ENCODE assay signal across 16 cellular contexts in the genomic region with DNA sequence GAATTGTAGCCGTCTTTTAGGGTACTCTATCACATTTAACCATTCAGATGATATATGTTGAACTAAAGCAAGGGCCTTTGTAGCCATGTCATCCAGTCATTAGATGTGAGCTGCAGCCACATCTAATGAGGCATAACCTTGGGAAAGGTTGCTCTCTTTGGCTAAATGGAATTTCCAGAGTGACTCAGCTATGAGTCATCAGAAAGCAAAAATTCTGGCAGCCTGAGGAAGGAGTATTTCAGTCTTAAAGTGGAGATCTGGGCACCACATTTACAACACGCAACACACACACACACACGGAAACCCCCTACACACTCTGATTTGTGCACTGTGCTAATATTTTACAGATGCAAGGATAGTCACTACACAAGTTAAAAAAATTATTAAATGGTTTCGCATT.
DNase-seq lines count a peak whose midpoint lies in the region; ATAC-seq, FAIRE-seq and TF ChIP-seq lines count a peak whose summit lies in the region.
"Had no signal": no experiment of that assay in that cellular context is flagged by ENCODE, and none has a peak within 500 bp of the region (broad histone marks: within the 10 kb centered on the region; RNA-seq: fewer than 3 reads in every experiment).

No MANE protein-coding gene starts in this region.

- H3K27me3 ChIP-seq in MG63 (no peaks in the 10 kb centered on the region), bronchial epithelial cell (ENCODE audit: control insufficient read depth, insufficient read depth, low read length) (no peaks in the 10 kb centered on the region), upper lobe of right lung (no peaks in the 10 kb centered on the region)
- H3K27me3 ChIP-seq: cardiac muscle cell, right atrium auricular region, transverse colon had no signal

- no TSS peak for BruUV-seq in Calu3 (replicated peaks; lab: Mats Ljungman, UMichigan)

- H3K9me3 ChIP-seq in MG63 (no peaks in the 10 kb centered on the region), upper lobe of right lung (no peaks in the 10 kb centered on the region)
- H3K9me3 ChIP-seq: right atrium auricular region, transverse colon had no signal

- no peaks in the 10 kb centered on the region for H3K27me3 Mint-ChIP-seq in Calu3 (ENCODE audit: unreplicated experiment)

- H3K36me3 ChIP-seq in MG63 (no peaks in the 10 kb centered on the region), bronchial epithelial cell (ENCODE audit: control insufficient read depth, insufficient read depth, low read length) (no peaks in the 10 kb centered on the region), upper lobe of right lung (no peaks in the 10 kb centered on the region)
- H3K36me3 ChIP-seq: cardiac muscle cell, right atrium auricular region, transverse colon had no signal

- ATAC-seq in GM18867 (IDR thresholded peaks at IDR 0.05; ENCODE audit: unreplicated experiment) (no peak), upper lobe of right lung (no peak), GM21717 (IDR thresholded peaks at IDR 0.05; ENCODE audit: unreplicated experiment) (no peak)

- H3K9me3 Mint-ChIP-seq in Calu3 (ENCODE audit: low read depth, unreplicated experiment) = no peaks in the 10 kb centered on the region

- DNase-seq in Calu3 (peak; percentile 39), MG63 (peak; percentile 7), bronchial epithelial cell (ENCODE audit: low read depth) (peak; percentile 84), kidney tubule cell (ENCODE audit: low spot score) (peak; percentile 97), upper lobe of right lung (no peak), GM19240 (ENCODE audit: insufficient read length, low spot score) (no peak)
- DNase-seq: MM.1S, NCI-H82, T-helper 9 cell, transverse colon had no signal

- peak overlapping the region; percentile 8 for H3K4me3 Mint-ChIP-seq in Calu3 (ENCODE audit: low read depth, unreplicated experiment)
- H3K4me3 Mint-ChIP-seq: CD14-positive monocyte had no signal

- H3K4me1 ChIP-seq in upper lobe of right lung = no peaks in the 10 kb centered on the region
- H3K4me1 ChIP-seq: right atrium auricular region, transverse colon had no signal

- intact Hi-C loops in Calu3 (cut with micrococcal nuclease; ENCODE audit: unreplicated experiment) (no loop called here), upper lobe of right lung (cut with DNase I) (no loop called here)

- CTCF ChIA-PET in Calu3 (lab: Charles Lee) = interaction anchor here (0.6 to 0.8 kb wide), 2 partner anchors 138 to 210 kb away, joined by 3 read pairs; no protein-coding TSS in a partner anchor

- peak overlapping the region; percentile 85 for H3K27ac Mint-ChIP-seq in Calu3 (ENCODE audit: unreplicated experiment)
- H3K27ac Mint-ChIP-seq: CD14-positive monocyte had no signal

- no peak overlapping the region for H3K4me3 ChIP-seq in MG63
- no peak overlapping the region for H3K4me3 ChIP-seq in bronchial epithelial cell (ENCODE audit: low read depth, low read length)
- H3K4me3 ChIP-seq in upper lobe of right lung = no peak overlapping the region
- H3K4me3 ChIP-seq: cardiac muscle cell, right atrium auricular region, transverse colon had no signal

- H3K36me3 Mint-ChIP-seq in Calu3 (ENCODE audit: insufficient read depth, unreplicated experiment) = peaks cover 5% of the 10 kb centered on the region
- H3K36me3 Mint-ChIP-seq: CD14-positive monocyte had no signal

- peak; percentile 18 for FAIRE-seq in bronchial epithelial cell (lab: Jason Lieb, UNC)
- FAIRE-seq: GM12892 had no signal

- no peak overlapping the region for H3K27ac ChIP-seq in upper lobe of right lung
- H3K27ac ChIP-seq: cardiac muscle cell, right atrium auricular region, transverse colon had no signal

- peaks cover 19% of the 10 kb centered on the region for H3K4me1 Mint-ChIP-seq in Calu3 (ENCODE audit: low read depth, unreplicated experiment)
- H3K4me1 Mint-ChIP-seq: CD14-positive monocyte had no signal

- no peak for TF ChIP-seq CTCF in Calu3 (IDR thresholded peaks at IDR 0.05; ENCODE audit: unreplicated experiment)
- no peak for TF ChIP-seq CTCF in bronchial epithelial cell (IDR thresholded peaks at IDR 0.05; ENCODE audit: insufficient read depth, low read length, severe bottlenecking)
- no peak for TF ChIP-seq CTCF in upper lobe of right lung (IDR thresholded peaks at IDR 0.05)

Comparison
In these comparisons a context has a peak if more than half of its experiments do, and no peak if none do; other contexts are left out.
1. DNase-seq: peak in Calu3 (single experiment), MG63 (single experiment), bronchial epithelial cell (single experiment) and kidney tubule cell (single experiment); none in upper lobe of right lung (single experiment) and GM19240 (single experiment).